Comparison of ENCODE assay signal across 8 cellular contexts in genomic region chr7:129054438-129055293, GRCh38. TPM values are rescaled to one million over a fixed set of nuclear protein-coding genes. Genes with fewer than 3 reads are reported as not detected.
DNase-seq lines count a peak whose midpoint lies in the region; ATAC-seq and TF ChIP-seq lines count a peak whose summit lies in the region.

Gene TNPO3, minus strand, starts transcription at chr7:129055111. Its CDS starts 341 bp downstream, at chr7:129054770.

- peak; percentile 59 to 87 for TF ChIP-seq POLR2A in uterus (IDR thresholded peaks at IDR 0.05)

- H3K4me3 ChIP-seq in right cardiac atrium (ENCODE audit: low read length) (peak within 1 kb of the TSS; percentile 65), uterus (peak within 1 kb of the TSS; percentile 83 to 100)

- H3K4me1 ChIP-seq in right cardiac atrium (ENCODE audit: control insufficient read depth, insufficient read depth, low read length) (no peaks in the 10 kb centered on the region), uterus (peaks cover 0 to 5% of the 10 kb centered on the region in 2 donors)

- WGBS in right cardiac atrium: under 1% methylated on average over 59 of the region's 59 CpGs

- DNase-seq in GM13977 (ENCODE audit: low spot score): peak; percentile 90
- peak; percentile 96 for DNase-seq in NCI-H1694 treated with DMSO at 0.1 percent for 48 hours (lab: John Stamatoyannopoulos, UW)
- DNase-seq in T-helper 17 cell: peak; percentile 76 to 82 (median 76)
- peak; percentile 94 to 97 (median 97) for DNase-seq in right cardiac atrium
- peak; percentile 57 for DNase-seq in pulmonary artery endothelial cell (ENCODE audit: low read depth, low spot score)
- DNase-seq in uterus: peak; percentile 93 to 94

- no peaks in the 10 kb centered on the region for H3K36me3 ChIP-seq in uterus

- ATAC-seq in HG02884 (IDR thresholded peaks at IDR 0.05; ENCODE audit: unreplicated experiment) (peak; percentile 84), T-helper 17 cell (peak; percentile 89), right cardiac atrium (peak; percentile 98)

- H3K36me3 Mint-ChIP-seq in T-helper 17 cell (ENCODE audit: low read depth): no peaks in the 10 kb centered on the region

- peak within 1 kb of the TSS; percentile 97 for H3K27ac ChIP-seq in angular gyrus (ENCODE audit: low read depth, low read length)
- peak within 1 kb of the TSS; percentile 100 for H3K27ac ChIP-seq in right cardiac atrium (ENCODE audit: low read length)
- peak within 1 kb of the TSS; percentile 95 to 98 for H3K27ac ChIP-seq in uterus

- H3K4me3 Mint-ChIP-seq in T-helper 17 cell: peak within 1 kb of the TSS; percentile 98

- peaks cover 30% of the 10 kb centered on the region for H3K4me1 Mint-ChIP-seq in T-helper 17 cell

- intact Hi-C loops in right cardiac atrium (cut with DNase I): no loop called here
- intact Hi-C loops in uterus (cut with DNase I; ENCODE audit: low total_unique reads): no loop called here

- no peak for TF ChIP-seq CTCF in GM13977 (IDR thresholded peaks at IDR 0.05; ENCODE audit: extremely low read depth, insufficient read depth, missing control alignments)
- peak in 1 of 4 experiments; percentile 4 for TF ChIP-seq CTCF in uterus (IDR thresholded peaks at IDR 0.05)

- peak within 1 kb of the TSS; percentile 99 for H3K27ac Mint-ChIP-seq in T-helper 17 cell

- no peaks in the 10 kb centered on the region for H3K27me3 ChIP-seq in right cardiac atrium (ENCODE audit: control insufficient read depth, insufficient read depth)
- no peaks in the 10 kb centered on the region for H3K27me3 ChIP-seq in uterus

- H3K9me3 ChIP-seq in T-helper 17 cell (ENCODE audit: control insufficient read depth, low read length, poor library complexity, severe bottlenecking) (no peaks in the 10 kb centered on the region), right cardiac atrium (ENCODE audit: control insufficient read depth, low read length) (no peaks in the 10 kb centered on the region), uterus (no peaks in the 10 kb centered on the region)

- in situ Hi-C loops in GM13977 (cut with MboI; ENCODE audit: low pct_unique_long_range_greater_than_20kb, low sequenced_read_pairs, unreplicated experiment): no loop called here

- H3K27me3 Mint-ChIP-seq in T-helper 17 cell: peaks cover 11% of the 10 kb centered on the region

RNA-seq across cellular contexts. Expression of gene TNPO3, which starts in this region (rescaled TPM):
- total RNA-seq in T-helper 17 cell (10 to 100 TPM; 29.1 to 29.2 TPM), right cardiac atrium (10 to 100 TPM; 23.0 to 29.5 (median 27.2) TPM), pulmonary artery endothelial cell (78.1 and 91.4 TPM in 2 replicates), uterus (10 to 100 TPM; 14.6 to 57.9 (median 31.9) TPM)
- polyA plus RNA-seq in right cardiac atrium: 12.2 TPM

Comparison
In these comparisons a context has a peak if more than half of its experiments do, and no peak if none do; other contexts are left out.
1. Peak in every context shown above with its lines: DNase-seq, ATAC-seq, H3K4me3 ChIP-seq and H3K27ac ChIP-seq.